In the genomic region with DNA sequence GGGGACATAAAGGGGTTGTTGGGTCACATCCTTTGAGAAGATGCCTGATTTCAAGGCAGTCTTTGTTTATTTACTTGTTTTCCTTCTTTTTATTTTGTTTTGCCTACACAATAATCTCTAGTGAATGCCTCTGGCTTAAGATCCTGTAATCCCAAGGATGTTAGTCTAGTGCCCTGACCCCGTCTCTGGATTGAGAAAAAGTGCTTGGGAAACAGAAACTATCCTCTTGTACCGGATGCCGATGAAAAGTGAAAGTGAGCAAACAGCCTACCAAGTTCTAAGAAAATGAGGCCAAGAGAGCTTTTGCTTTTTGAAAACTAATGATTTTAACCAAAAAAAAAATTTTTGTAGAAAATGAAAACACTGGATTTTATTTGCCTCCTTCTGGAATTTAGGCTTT, we compare ENCODE assay signal across 10 cellular contexts. TPM values are rescaled to one million over a fixed set of nuclear protein-coding genes. Genes with fewer than 3 reads are reported as not detected.
A peak's percentile ranks its signal among the peaks of the same experiment; 100 is the strongest.
DNase-seq lines count a peak whose midpoint lies in the region; ATAC-seq and TF ChIP-seq lines count a peak whose summit lies in the region.
"Had no signal": no experiment of that assay in that cellular context is flagged by ENCODE, and none has a peak within 500 bp of the region (broad histone marks: within the 10 kb centered on the region; RNA-seq: fewer than 3 reads in every experiment).

No MANE protein-coding gene starts in this region.

- no peak overlapping the region for H3K4me3 ChIP-seq in brain microvascular endothelial cell (ENCODE audit: low read depth, low read length)

- no peak for DNase-seq in CD14-positive monocyte (ENCODE audit: low spot score)
- peak; percentile 61 for DNase-seq in OCI-M1 (lab: John Stamatoyannopoulos, UW)
- DNase-seq in effector memory CD8-positive, alpha-beta T cell, result peak; percentile 23 to 47 (median 42)
- no peak for DNase-seq in sciatic nerve (ENCODE audit: low spot score)
- DNase-seq in brain microvascular endothelial cell, result no peak
- DNase-seq in NCI-H748 (lab: John Stamatoyannopoulos, UW; ENCODE audit: unreplicated experiment), result no peak
- DNase-seq in NCI-H446 treated with DMSO at 0.1 percent for 48 hours (lab: John Stamatoyannopoulos, UW), result no peak
- DNase-seq: amygdala, NCI-H2171 treated with DMSO at 0.1 percent for 48 hours had no signal

- H3K27ac Mint-ChIP-seq in CD14-positive monocyte, result peak overlapping the region; percentile 72 to 95 (median 89)
- H3K27ac Mint-ChIP-seq in effector memory CD8-positive, alpha-beta T cell, result peak overlapping the region; percentile 93 to 99

- peaks cover 0 to 3% of the 10 kb centered on the region in 2 donors for H3K36me3 Mint-ChIP-seq in CD14-positive monocyte
- H3K36me3 Mint-ChIP-seq in effector memory CD8-positive, alpha-beta T cell (ENCODE audit: insufficient read depth), result peaks cover 53% of the 10 kb centered on the region

- no peaks in the 10 kb centered on the region for H3K9me3 Mint-ChIP-seq in CD14-positive monocyte
- H3K9me3 Mint-ChIP-seq in effector memory CD8-positive, alpha-beta T cell, result peaks cover 0 to 1% of the 10 kb centered on the region in 2 donors

- no peak for ATAC-seq in effector memory CD8-positive, alpha-beta T cell (replicated peaks)
- ATAC-seq in sciatic nerve, result peak; percentile 47
- ATAC-seq in HG02798 (IDR thresholded peaks at IDR 0.05; ENCODE audit: poor library complexity, unreplicated experiment), result no peak

- peaks cover 35% of the 10 kb centered on the region for H3K4me1 Mint-ChIP-seq in CD14-positive monocyte
- H3K4me1 Mint-ChIP-seq in effector memory CD8-positive, alpha-beta T cell (ENCODE audit: low read depth in 2 of 2), result peaks cover 71 to 91% of the 10 kb centered on the region in 2 donors

- peaks cover 0 to 4% (median 3%) of the 10 kb centered on the region in 3 donors for H3K27me3 Mint-ChIP-seq in CD14-positive monocyte (ENCODE audit: low read depth in 3 of 3)
- H3K27me3 Mint-ChIP-seq in effector memory CD8-positive, alpha-beta T cell, result no peaks in the 10 kb centered on the region

- in situ Hi-C loops in brain microvascular endothelial cell (cut with HindIII; ENCODE audit: low pct_ligation_motif_present, low sequenced_read_pairs), result no loop called here

- H3K27me3 ChIP-seq in brain microvascular endothelial cell (replicated peaks), result no peaks in the 10 kb centered on the region

- no peak for TF ChIP-seq CTCF in CD14-positive monocyte (IDR thresholded peaks at IDR 0.05)
- TF ChIP-seq CTCF in brain microvascular endothelial cell (IDR thresholded peaks at IDR 0.05; ENCODE audit: low read depth, low read length, missing control alignments), result no peak

- no peak overlapping the region for H3K27ac ChIP-seq in brain microvascular endothelial cell

- peak overlapping the region; percentile 51 to 87 for H3K4me3 Mint-ChIP-seq in CD14-positive monocyte
- H3K4me3 Mint-ChIP-seq in effector memory CD8-positive, alpha-beta T cell, result peak overlapping the region; percentile 76 to 83

- H3K36me3 ChIP-seq in brain microvascular endothelial cell (replicated peaks), result no peaks in the 10 kb centered on the region

- intact Hi-C loops in CD14-positive monocyte (cut with micrococcal nuclease), result no loop called here
- intact Hi-C loops in sciatic nerve (cut with DNase I), result no loop called here

RNA-seq across cellular contexts. Expression of a gene that starts 42.1 kb away (rescaled TPM):
- not detected for polyA plus RNA-seq in CD14-positive monocyte
- 2.4 TPM for total RNA-seq in sciatic nerve

Comparison
In these comparisons a context has a peak if more than half of its experiments do, and no peak if none do; other contexts are left out.
1. DNase-seq: peak in OCI-M1 (single experiment) and effector memory CD8-positive, alpha-beta T cell (3 of 3); none in CD14-positive monocyte (single experiment), sciatic nerve (single experiment), brain microvascular endothelial cell (single experiment), NCI-H748 (single experiment) and NCI-H446 treated with DMSO at 0.1 percent for 48 hours (single experiment).